27 cellular contexts compared by ENCODE assay signal in the genomic region with DNA sequence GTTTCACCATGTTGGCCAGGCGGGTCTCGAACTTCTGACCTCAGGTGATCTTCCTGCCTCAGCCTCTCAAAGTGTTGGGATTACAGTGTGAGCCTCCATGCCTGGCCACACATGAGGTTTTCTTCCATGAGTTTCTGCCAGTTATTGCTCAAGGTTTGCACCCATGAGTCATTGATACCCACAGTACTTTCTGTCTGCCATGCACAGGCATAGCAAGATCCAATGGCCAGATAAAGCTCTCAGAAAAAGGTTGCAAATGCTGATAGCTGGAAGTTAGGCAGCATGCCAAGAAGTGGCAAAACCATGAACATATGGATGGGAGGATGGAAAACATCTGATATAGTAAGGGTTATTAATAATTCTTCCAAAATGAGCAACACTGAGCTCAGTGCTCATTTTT.
"Had no signal": no experiment of that assay in that cellular context is flagged by ENCODE, and none has a peak within 500 bp of the region (broad histone marks: within the 10 kb centered on the region; RNA-seq: fewer than 3 reads in every experiment).

No MANE protein-coding gene starts in this region.

- H3K27ac ChIP-seq: cardiac muscle cell, colonic mucosa, heart right ventricle, left ventricle myocardium inferior, suprapubic skin, tibial artery, upper lobe of right lung had no signal

- ATAC-seq: heart right ventricle; mucosa of descending colon; natural killer cell treated with Interleukin-12 subunit alpha and Interleukin-12 subunit beta and Interleukin-15 and Interleukin-18, amount 100 ng/mL, for 72 hours; right cardiac atrium; upper lobe of right lung had no signal

- H3K27me3 ChIP-seq: cardiac muscle cell, colonic mucosa, heart right ventricle, suprapubic skin, tibial artery, upper lobe of right lung had no signal

- H3K36me3 ChIP-seq: cardiac muscle cell, colonic mucosa, heart right ventricle, left ventricle myocardium inferior, suprapubic skin, tibial artery, upper lobe of right lung had no signal

- H3K9me3 ChIP-seq: colonic mucosa, tibial artery, upper lobe of right lung had no signal

- H3K4me1 ChIP-seq: colonic mucosa, heart right ventricle, left ventricle myocardium inferior, suprapubic skin, tibial artery, upper lobe of right lung had no signal

- DNase-seq: activated CD4-positive, alpha-beta memory T cell treated with anti-CD3 and anti-CD28 coated beads, Interleukin-2, amount 10 ng/mL, durations not matched to agents 7 days and 5 days; activated CD4-positive, alpha-beta T cell treated with anti-CD3 and anti-CD28 coated beads, Interleukin-2, amount 10 ng/mL, durations not matched to agents 7 days and 5 days; activated CD4-positive, CD25-positive, alpha-beta regulatory T cell treated with anti-CD3 and anti-CD28 coated beads, Interleukin-2, amount 50 U/mL, for 72 hours; activated CD8-positive, alpha-beta memory T cell treated with anti-CD3 and anti-CD28 coated beads, Interleukin-2, amount 50 U/mL, for 48 hours; activated gamma-delta T cell; activated naive CD4-positive, alpha-beta T cell treated with anti-CD3 and anti-CD28 coated beads, Interleukin-2, amount 10 ng/mL, durations not matched to agents 7 days and 5 days; activated naive CD8-positive, alpha-beta T cell treated with anti-CD3 and anti-CD28 coated beads, Interleukin-2, amount 10 ng/mL, durations not matched to agents 7 days and 5 days; activated T-cell treated with anti-CD3 and anti-CD28 coated beads, Interleukin-2, amount 50 U/mL, for 24 hours; amniotic stem cell; cerebellar nuclear complex; colonic mucosa; effector CD8-positive, alpha-beta T cell; foreskin fibroblast; heart right ventricle; left ventricle myocardium inferior; mucosa of descending colon; right cardiac atrium; stimulated activated CD4-positive, alpha-beta T cell treated with anti-CD3 and anti-CD28 coated beads, Interleukin-15, amount 100 ng/mL, for 24 hours; stimulated activated CD4-positive, alpha-beta T cell treated with anti-CD3 and anti-CD28 coated beads, Interleukin-2, amount 100 ng/mL, for 24 hours; stimulated activated naive CD4-positive, alpha-beta T cell; T-helper 2 cell; tibial artery; upper lobe of right lung had no signal

- H3K4me3 ChIP-seq: cardiac muscle cell, colonic mucosa, heart right ventricle, left ventricle myocardium inferior, lung, mucosa of descending colon, suprapubic skin, tibial artery, upper lobe of right lung had no signal
